Comparison of ENCODE assay signal across 8 cellular contexts in the genomic region with DNA sequence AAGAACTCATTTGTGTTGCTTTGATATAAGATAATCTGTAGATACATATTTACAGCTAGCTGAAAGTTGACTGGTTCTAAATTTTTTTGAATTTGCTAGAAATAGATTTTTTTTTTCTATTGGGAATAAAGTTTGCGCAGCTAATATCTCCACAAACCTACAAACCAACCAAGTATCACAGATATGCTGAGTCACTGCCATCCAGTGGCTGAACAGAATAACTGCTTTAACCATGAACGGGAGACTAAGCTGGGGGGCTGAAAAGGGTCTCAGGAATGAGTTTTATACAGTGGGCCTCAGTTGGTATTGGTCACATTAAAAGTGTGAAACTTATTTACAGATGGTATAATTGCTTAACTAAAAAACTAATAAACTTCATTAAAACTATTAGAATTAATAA.
DNase-seq lines count a peak whose midpoint lies in the region; ATAC-seq, FAIRE-seq and TF ChIP-seq lines count a peak whose summit lies in the region.

No MANE protein-coding gene starts in this region.

- DNase-seq in A549 (ENCODE audit: low read depth in 1 of 2, low spot score in 1 of 2) (peak; percentile 13 to 41), SHP77 (lab: John Stamatoyannopoulos, UW) (peak; percentile 10 to 26), glomerular endothelial cell (ENCODE audit: extremely low read depth, low read depth, low spot score) (peak; percentile 12), T-helper 1 cell (no peak), nephron progenitor cell (no peak)
- no peak for DNase-seq in activated CD8-positive, alpha-beta memory T cell treated with anti-CD3 and anti-CD28 coated beads, Interleukin-2, amount 50 U/mL, for 48 hours

- no peak overlapping the region for H3K4me3 ChIP-seq in A549

- peaks cover 5% of the 10 kb centered on the region for H3K27me3 Mint-ChIP-seq in nephron progenitor cell (ENCODE audit: low read depth, poor library complexity)

- no peak for TF ChIP-seq EP300 in A549 (IDR thresholded peaks at IDR 0.05)

- no peak overlapping the region for H3K27ac Mint-ChIP-seq in nephron progenitor cell

- 0 out of 6 replicates have a peak, but pooled peaks of 1 of the 2 experiments have one; percentile 47 for ATAC-seq in A549
- ATAC-seq in HG02763 (IDR thresholded peaks at IDR 0.05; ENCODE audit: unreplicated experiment) = no peak

- CTCF ChIA-PET in A549 (lab: Yijun Ruan, JAX) = interaction anchor here (0.6 to 3.7 kb wide), 7 partner anchors 19 to 563 kb away, joined by 3 to 14 read pairs (median 3); no protein-coding TSS in a partner anchor

- TF ChIP-seq CTCF in A549 (IDR thresholded peaks at IDR 0.05) = peak; percentile 57
- peak; percentile 33 for TF ChIP-seq CTCF in GM12873 (IDR thresholded peaks at IDR 0.05; ENCODE audit: insufficient read depth, low read depth, low read length, missing control alignments)
- TF ChIP-seq CTCF in nephron progenitor cell (IDR thresholded peaks at IDR 0.05) = no peak

- TF ChIP-seq POLR2A in A549 (IDR thresholded peaks at IDR 0.05; ENCODE audit: low read length) = no peak

- H3K36me3 Mint-ChIP-seq in nephron progenitor cell (ENCODE audit: low read depth) = no peaks in the 10 kb centered on the region

- 51% methylated on average over 2 of the region's 2 CpGs for WGBS in A549 (ENCODE audit: missing lambda C conversion rate)

- H3K4me2 ChIP-seq in A549 = no peak overlapping the region

- peaks cover 10% of the 10 kb centered on the region for H3K9me3 Mint-ChIP-seq in nephron progenitor cell

- no peaks in the 10 kb centered on the region for H3K4me1 ChIP-seq in A549

- FAIRE-seq in A549 (lab: Jason Lieb, UNC) = no peak

- 0 out of 6 replicates have a peak overlapping the region, but pooled peaks of 1 of the 2 experiments have one; percentile 24 for H3K27ac ChIP-seq in A549

- H3K9me3 ChIP-seq in A549 = 0 out of 3 replicates have a peak, but pooled peaks cover 2% of the 10 kb centered on the region

- peak; percentile 65 to 72 for TF ChIP-seq RAD21 in A549 (conservative IDR thresholded peaks at IDR 0.05 in 1 of 2, IDR thresholded peaks at IDR 0.05 in 1 of 2)

- H3K4me3 Mint-ChIP-seq in nephron progenitor cell = no peak overlapping the region

- no peaks in the 10 kb centered on the region for H3K4me1 Mint-ChIP-seq in nephron progenitor cell

- POLR2A ChIA-PET in A549 (lab: Yijun Ruan, JAX) = no interaction called here

TF ChIP-seq in A549, 52 proteins besides CTCF, POLR2A, EP300 and RAD21:
- TF ChIP-seq MAFK (IDR thresholded peaks at IDR 0.05; ENCODE audit: partially characterized antibody) = peak; percentile 92
- TF ChIP-seq NFE2L2 (conservative IDR thresholded peaks at IDR 0.05; ENCODE audit: low read length) = peak; percentile 90
- peak; percentile 66 for TF ChIP-seq SMC3 (IDR thresholded peaks at IDR 0.05)
- TF ChIP-seq KDM5A (IDR thresholded peaks at IDR 0.05) = no peak
TF ChIP-seq in A549: peak in this region for 3.

Comparison
In these comparisons a context has a peak if more than half of its experiments do, and no peak if none do; other contexts are left out.
1. DNase-seq: peak in A549 (2 of 2), SHP77 (2 of 2) and glomerular endothelial cell (single experiment); none in activated CD8-positive, alpha-beta memory T cell treated with anti-CD3 and anti-CD28 coated beads, Interleukin-2, amount 50 U/mL, for 48 hours (single experiment), T-helper 1 cell (0 of 5) and nephron progenitor cell (single experiment).